13 cellular contexts compared by ENCODE assay signal in the genomic region with DNA sequence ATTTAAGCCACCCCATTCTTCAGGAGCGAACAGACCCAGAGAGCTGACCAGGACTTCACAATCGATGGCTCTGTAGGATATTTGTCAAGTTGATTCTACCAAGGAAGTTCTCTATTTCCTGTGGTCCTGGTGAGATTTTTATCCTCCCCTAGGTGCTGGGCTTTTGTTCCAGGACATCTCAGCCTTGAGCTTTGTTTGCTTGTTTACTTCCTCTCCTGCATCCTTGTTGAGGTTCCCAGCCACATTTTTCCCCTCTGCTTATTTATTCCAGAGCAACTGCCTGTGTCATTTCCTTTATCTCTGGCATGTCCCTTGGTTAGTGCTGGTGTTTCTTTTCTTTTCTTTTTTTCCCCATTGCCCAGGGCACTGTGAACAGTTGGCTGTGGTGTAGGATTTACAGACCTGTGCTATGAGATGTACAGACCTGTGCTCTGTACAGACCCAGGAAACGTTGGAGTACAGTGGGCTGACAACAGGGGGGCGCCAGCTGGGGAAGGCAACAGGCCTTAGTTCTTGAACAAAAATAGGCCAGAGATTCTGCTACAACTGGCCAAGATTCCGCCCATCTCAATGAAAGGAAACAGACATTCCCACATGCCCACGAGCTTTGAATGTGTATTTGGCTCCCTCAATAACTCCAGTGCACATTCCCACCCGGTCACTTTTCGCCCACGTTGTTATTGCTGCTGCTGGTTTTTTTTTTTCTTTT.
DNase-seq lines count a peak whose midpoint lies in the region; ATAC-seq and TF ChIP-seq lines count a peak whose summit lies in the region.
"Had no signal": no experiment of that assay in that cellular context is flagged by ENCODE, and none has a peak within 500 bp of the region (broad histone marks: within the 10 kb centered on the region; RNA-seq: fewer than 3 reads in every experiment).

No MANE protein-coding gene starts in this region.

- peaks cover 0 to 10% (median 0%) of the 10 kb centered on the region in 5 experiments for H3K9me3 Mint-ChIP-seq in brain
- H3K9me3 Mint-ChIP-seq in CD4-positive, alpha-beta T cell, result no peaks in the 10 kb centered on the region
- H3K9me3 Mint-ChIP-seq: activated CD8-positive, alpha-beta T cell treated with anti-CD3 and anti-CD28 coated beads for 36 hours; CD8-positive, alpha-beta T cell; stimulated activated naive B cell treated with anti-CD40 and anti-IgM and Interleukin-4, amounts not matched to agents 10 μg/mL and 1 μg/mL and 100 μg/mL, for 72 hours had no signal

- H3K9ac ChIP-seq in HUES48 (ENCODE audit: low read depth, low read length), result no peak overlapping the region
- H3K9ac ChIP-seq in smooth muscle cell (ENCODE audit: low read depth), result peak overlapping the region; percentile 3

- H3K4me2 ChIP-seq in smooth muscle cell, result peak overlapping the region; percentile 73

- peaks cover 33% of the 10 kb centered on the region for H3F3A ChIP-seq in smooth muscle cell (ENCODE audit: low read depth)

- no peaks in the 10 kb centered on the region for H3K27me3 ChIP-seq in HUES48 (ENCODE audit: control insufficient read depth, insufficient read depth, low read length)
- no peaks in the 10 kb centered on the region for H3K27me3 ChIP-seq in left ventricle myocardium inferior (ENCODE audit: low read depth)
- H3K27me3 ChIP-seq in smooth muscle cell (ENCODE audit: low read depth), result no peaks in the 10 kb centered on the region
- no peaks in the 10 kb centered on the region for H3K27me3 ChIP-seq in CD4-positive, alpha-beta T cell (ENCODE audit: control insufficient read depth, insufficient read depth, low read length)
- H3K27me3 ChIP-seq: esophagus squamous epithelium had no signal

- peaks cover 22% of the 10 kb centered on the region for H3K4me1 Mint-ChIP-seq in brain
- no peaks in the 10 kb centered on the region for H3K4me1 Mint-ChIP-seq in CD4-positive, alpha-beta T cell (ENCODE audit: low read depth)
- H3K4me1 Mint-ChIP-seq: stimulated activated naive B cell treated with anti-CD40 and anti-IgM and Interleukin-4, amounts not matched to agents 10 μg/mL and 1 μg/mL and 100 μg/mL, for 72 hours had no signal

- H3K36me3 Mint-ChIP-seq in brain, result no peaks in the 10 kb centered on the region
- no peaks in the 10 kb centered on the region for H3K36me3 Mint-ChIP-seq in CD4-positive, alpha-beta T cell (ENCODE audit: low read depth)
- H3K36me3 Mint-ChIP-seq: CD8-positive, alpha-beta T cell; stimulated activated naive B cell treated with anti-CD40 and anti-IgM and Interleukin-4, amounts not matched to agents 10 μg/mL and 1 μg/mL and 100 μg/mL, for 72 hours had no signal

- peaks cover 10% of the 10 kb centered on the region; the same call in 1 of the 2 replicates for H3K4me1 ChIP-seq in HUES48 (ENCODE audit: control insufficient read depth, insufficient read depth, low read length)
- peaks cover 18% of the 10 kb centered on the region for H3K4me1 ChIP-seq in left ventricle myocardium inferior
- peaks cover 12% of the 10 kb centered on the region for H3K4me1 ChIP-seq in smooth muscle cell (ENCODE audit: low read depth)

- no peaks in the 10 kb centered on the region for H3K79me2 ChIP-seq in smooth muscle cell (ENCODE audit: low read depth)

- 33% methylated on average over 9 of the region's 9 CpGs for WGBS in smooth muscle cell (ENCODE audit: low lambda C conversion rate)

- peaks cover 6% of the 10 kb centered on the region for H3K27me3 Mint-ChIP-seq in brain
- H3K27me3 Mint-ChIP-seq in CD4-positive, alpha-beta T cell, result no peaks in the 10 kb centered on the region
- H3K27me3 Mint-ChIP-seq: activated CD8-positive, alpha-beta T cell treated with anti-CD3 and anti-CD28 coated beads for 36 hours; stimulated activated naive B cell treated with anti-CD40 and anti-IgM and Interleukin-4, amounts not matched to agents 10 μg/mL and 1 μg/mL and 100 μg/mL, for 72 hours had no signal

- POLR2A ChIA-PET in CD4-positive, alpha-beta T cell (lab: Charles Lee), result no interaction called here

- intact Hi-C loops in left ventricle myocardium inferior (cut with micrococcal nuclease), result no loop called here
- intact Hi-C loops in CD4-positive, alpha-beta T cell (cut with DNase I, micrococcal nuclease), result no loop called here

- no peaks in the 10 kb centered on the region for H3K36me3 ChIP-seq in HUES48 (ENCODE audit: control insufficient read depth, insufficient read depth, low read length)
- no peaks in the 10 kb centered on the region for H3K36me3 ChIP-seq in left ventricle myocardium inferior
- H3K36me3 ChIP-seq in smooth muscle cell (ENCODE audit: low read depth), result no peaks in the 10 kb centered on the region
- H3K36me3 ChIP-seq: esophagus squamous epithelium had no signal

- TF ChIP-seq CTCF in brain (conservative IDR thresholded peaks at IDR 0.05) (no peak), left ventricle myocardium inferior (IDR thresholded peaks at IDR 0.05; ENCODE audit: borderline replicate concordance) (no peak), smooth muscle cell (IDR thresholded peaks at IDR 0.05; ENCODE audit: borderline replicate concordance, insufficient read depth, poor library complexity, severe bottlenecking) (no peak)
- no peak for TF ChIP-seq CTCF in CD4-positive, alpha-beta T cell (IDR thresholded peaks at IDR 0.05)

- H3K9me3 ChIP-seq in HUES48 (ENCODE audit: control insufficient read depth, insufficient read depth, low read length) (no peaks in the 10 kb centered on the region), left ventricle myocardium inferior (replicated peaks) (no peaks in the 10 kb centered on the region), smooth muscle cell (replicated peaks; ENCODE audit: low read depth) (no peaks in the 10 kb centered on the region)
- H3K9me3 ChIP-seq in CD4-positive, alpha-beta T cell (ENCODE audit: control insufficient read depth, low read length), result no peaks in the 10 kb centered on the region
- H3K9me3 ChIP-seq: esophagus squamous epithelium had no signal

- H3K27ac ChIP-seq in HUES48 (ENCODE audit: low read depth, low read length) (peak overlapping the region; percentile 68), left ventricle myocardium inferior (replicated peaks) (peak overlapping the region; percentile 76), smooth muscle cell (ENCODE audit: low read depth) (peak overlapping the region; percentile 78)
- H3K27ac ChIP-seq in CD4-positive, alpha-beta T cell (ENCODE audit: low read depth, low read length), result no peak overlapping the region
- H3K27ac ChIP-seq: esophagus squamous epithelium had no signal

- no peak overlapping the region for H3K4me3 ChIP-seq in HUES48 (ENCODE audit: low read depth, low read length)
- no peak overlapping the region for H3K4me3 ChIP-seq in left ventricle myocardium inferior
- H3K4me3 ChIP-seq in smooth muscle cell, result no peak overlapping the region
- H3K4me3 ChIP-seq: esophagus squamous epithelium had no signal

- H3K4me3 Mint-ChIP-seq in brain, result peak overlapping the region in 2 of 5 experiments; percentile 15 to 64
- H3K4me3 Mint-ChIP-seq in CD4-positive, alpha-beta T cell, result no peak overlapping the region
- H3K4me3 Mint-ChIP-seq: activated CD8-positive, alpha-beta T cell treated with anti-CD3 and anti-CD28 coated beads for 36 hours; CD8-positive, alpha-beta T cell; stimulated activated naive B cell treated with anti-CD40 and anti-IgM and Interleukin-4, amounts not matched to agents 10 μg/mL and 1 μg/mL and 100 μg/mL, for 72 hours had no signal

- DNase-seq in left ventricle myocardium inferior, result peak; percentile 23
- DNase-seq in smooth muscle cell (lab: John Stamatoyannopoulos, UW; ENCODE audit: unreplicated experiment), result no peak
- DNase-seq in middle frontal gyrus (ENCODE audit: extremely low spot score, low spot score), result no peak
- DNase-seq in CD4-positive, alpha-beta T cell, result no peak
- no peak for DNase-seq in kidney tubule cell (ENCODE audit: low spot score)
- DNase-seq: activated CD8-positive, alpha-beta T cell treated with anti-CD3 and anti-CD28 coated beads for 36 hours; CD8-positive, alpha-beta T cell; esophagus squamous epithelium; stimulated activated CD4-positive, alpha-beta T cell treated with anti-CD3 and anti-CD28 coated beads, Interleukin-2, amount 100 ng/mL, for 48 hours; stimulated activated naive B cell treated with anti-CD40 and anti-IgM and Interleukin-4, amounts not matched to agents 10 μg/mL and 1 μg/mL and 100 μg/mL, for 72 hours had no signal

- CTCF ChIA-PET in CD4-positive, alpha-beta T cell (lab: Charles Lee), result no interaction called here

- H4K20me1 ChIP-seq in smooth muscle cell (ENCODE audit: low read depth), result no peaks in the 10 kb centered on the region

- peak overlapping the region in 4 of 5 experiments; percentile 29 to 65 (median 41) for H3K27ac Mint-ChIP-seq in brain
- no peak overlapping the region for H3K27ac Mint-ChIP-seq in CD4-positive, alpha-beta T cell
- H3K27ac Mint-ChIP-seq: activated CD8-positive, alpha-beta T cell treated with anti-CD3 and anti-CD28 coated beads for 36 hours; CD8-positive, alpha-beta T cell; stimulated activated naive B cell treated with anti-CD40 and anti-IgM and Interleukin-4, amounts not matched to agents 10 μg/mL and 1 μg/mL and 100 μg/mL, for 72 hours had no signal

- peak overlapping the region; percentile 82 for H2AFZ ChIP-seq in smooth muscle cell (ENCODE audit: low read depth)

- no peak for ATAC-seq in HG02938 (IDR thresholded peaks at IDR 0.05; ENCODE audit: unreplicated experiment)
- no peak for ATAC-seq in CD4-positive, alpha-beta T cell (ENCODE audit: poor library complexity)
- ATAC-seq: activated CD8-positive, alpha-beta T cell treated with anti-CD3 and anti-CD28 coated beads for 36 hours; CD8-positive, alpha-beta T cell; stimulated activated naive B cell treated with anti-CD40 and anti-IgM and Interleukin-4, amounts not matched to agents 10 μg/mL and 1 μg/mL and 100 μg/mL, for 72 hours had no signal
